30 cellular contexts compared by ENCODE assay signal in the genomic region with DNA sequence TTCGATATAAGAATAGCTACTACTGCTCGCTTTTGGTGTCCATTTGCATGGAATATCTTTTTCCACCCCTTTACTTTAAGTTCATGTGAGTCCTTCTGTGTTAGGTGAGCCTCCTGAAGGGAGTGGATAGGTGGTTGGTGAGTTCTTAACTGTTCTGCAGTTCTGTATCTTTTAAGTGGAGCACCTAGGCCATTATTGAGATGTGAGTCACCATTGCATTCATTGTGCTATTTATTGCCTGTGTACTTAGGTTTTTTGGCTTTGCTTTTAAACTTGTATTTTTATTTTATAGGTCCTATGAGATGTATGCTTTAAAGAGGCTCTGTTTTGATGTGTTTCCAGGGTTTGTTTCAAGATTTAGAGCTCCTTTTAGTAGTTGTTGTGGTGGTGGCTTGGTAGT.
"Had no signal": no experiment of that assay in that cellular context is flagged by ENCODE, and none has a peak within 500 bp of the region (broad histone marks: within the 10 kb centered on the region; RNA-seq: fewer than 3 reads in every experiment).

No MANE protein-coding gene starts in this region.

- DNase-seq: Kasumi-1, KG1, MG63, NCI-H1048, NCI-H1092 treated with DMSO at 0.1 percent for 48 hours, NCI-H1105 treated with DMSO at 0.1 percent for 48 hours, NCI-H1417, NCI-H1436, NCI-H146, NCI-H1694, NCI-H187, NCI-H1930, NCI-H2029 treated with DMSO at 0.1 percent for 48 hours, NCI-H2081 treated with DMSO at 0.1 percent for 48 hours, NCI-H2107, NCI-H2171, NCI-H226, NCI-H446 treated with DMSO at 0.1 percent for 48 hours, NCI-H510A, NCI-H524, NCI-H526, NCI-H69, NCI-H748 treated with DMSO at 0.1 percent for 48 hours, NCI-H82, Peyer's patch, RPMI8226, SHP77, SIG-M5, SJCRH30 had no signal

- H3K27me3 ChIP-seq: MG63, Peyer's patch, SJCRH30 had no signal

- H3K4me3 ChIP-seq: MG63, Peyer's patch, SJCRH30, SK-N-MC had no signal

- H3K4me1 ChIP-seq: Peyer's patch, SJCRH30 had no signal

- H3K36me3 ChIP-seq: MG63, Peyer's patch, SJCRH30 had no signal

- H3K9me3 ChIP-seq: MG63, Peyer's patch, SJCRH30 had no signal
